1 cellular context compared by ENCODE assay signal in the genomic region with DNA sequence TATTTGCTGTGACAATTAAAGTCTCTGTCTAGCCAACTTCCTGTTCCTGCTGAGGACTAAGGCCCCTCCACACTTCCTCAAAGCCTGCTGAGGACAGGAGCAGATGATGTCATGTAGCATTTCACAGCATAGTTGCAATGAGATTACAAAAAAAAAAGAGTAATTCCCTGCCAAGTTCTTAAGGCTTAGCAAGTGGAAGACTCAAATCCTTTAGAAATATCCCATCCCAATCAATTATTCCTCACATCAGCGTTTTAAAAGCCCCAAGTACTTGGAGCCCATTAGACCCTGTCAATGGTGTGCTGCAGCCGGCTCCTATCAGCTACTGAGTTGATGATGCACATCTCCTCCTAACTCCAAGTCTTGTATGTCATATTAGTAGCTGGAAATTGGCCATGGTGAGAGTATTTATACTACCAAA.
TF ChIP-seq lines count a peak whose summit lies in the region.

No MANE protein-coding gene starts in this region.

TF ChIP-seq in K562, 482 proteins besides CTCF, POLR2A, EP300 and RAD21 (continued from another document and continues in another):
- TF ChIP-seq, protein P1, sequence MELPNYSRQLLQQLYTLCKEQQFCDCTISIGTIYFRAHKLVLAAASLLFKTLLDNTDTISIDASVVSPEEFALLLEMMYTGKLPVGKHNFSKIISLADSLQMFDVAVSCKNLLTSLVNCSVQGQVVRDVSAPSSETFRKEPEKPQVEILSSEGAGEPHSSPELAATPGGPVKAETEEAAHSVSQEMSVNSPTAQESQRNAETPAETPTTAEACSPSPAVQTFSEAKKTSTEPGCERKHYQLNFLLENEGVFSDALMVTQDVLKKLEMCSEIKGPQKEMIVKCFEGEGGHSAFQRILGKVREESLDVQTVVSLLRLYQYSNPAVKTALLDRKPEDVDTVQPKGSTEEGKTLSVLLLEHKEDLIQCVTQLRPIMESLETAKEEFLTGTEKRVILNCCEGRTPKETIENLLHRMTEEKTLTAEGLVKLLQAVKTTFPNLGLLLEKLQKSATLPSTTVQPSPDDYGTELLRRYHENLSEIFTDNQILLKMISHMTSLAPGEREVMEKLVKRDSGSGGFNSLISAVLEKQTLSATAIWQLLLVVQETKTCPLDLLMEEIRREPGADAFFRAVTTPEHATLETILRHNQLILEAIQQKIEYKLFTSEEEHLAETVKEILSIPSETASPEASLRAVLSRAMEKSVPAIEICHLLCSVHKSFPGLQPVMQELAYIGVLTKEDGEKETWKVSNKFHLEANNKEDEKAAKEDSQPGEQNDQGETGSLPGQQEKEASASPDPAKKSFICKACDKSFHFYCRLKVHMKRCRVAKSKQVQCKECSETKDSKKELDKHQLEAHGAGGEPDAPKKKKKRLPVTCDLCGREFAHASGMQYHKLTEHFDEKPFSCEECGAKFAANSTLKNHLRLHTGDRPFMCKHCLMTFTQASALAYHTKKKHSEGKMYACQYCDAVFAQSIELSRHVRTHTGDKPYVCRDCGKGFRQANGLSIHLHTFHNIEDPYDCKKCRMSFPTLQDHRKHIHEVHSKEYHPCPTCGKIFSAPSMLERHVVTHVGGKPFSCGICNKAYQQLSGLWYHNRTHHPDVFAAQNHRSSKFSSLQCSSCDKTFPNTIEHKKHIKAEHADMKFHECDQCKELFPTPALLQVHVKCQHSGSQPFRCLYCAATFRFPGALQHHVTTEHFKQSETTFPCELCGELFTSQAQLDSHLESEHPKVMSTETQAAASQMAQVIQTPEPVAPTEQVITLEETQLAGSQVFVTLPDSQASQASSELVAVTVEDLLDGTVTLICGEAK (IDR thresholded peaks at IDR 0.05), result peak; percentile 70
- TF ChIP-seq, protein P1 (CRISPR knock-in tag; IDR thresholded peaks at IDR 0.05), result no peak
- TF ChIP-seq GTF2E2 (tag; IDR thresholded peaks at IDR 0.05) (no peak), HDAC3 (IDR thresholded peaks at IDR 0.05; ENCODE audit: borderline replicate concordance, partially characterized antibody) (peak; percentile 34), MED1 (CRISPR knock-in tag; IDR thresholded peaks at IDR 0.05; ENCODE audit: borderline replicate concordance) (no peak), PHF20 (IDR thresholded peaks at IDR 0.05; ENCODE audit: partially characterized antibody) (peak; percentile 27), CBX2 (IDR thresholded peaks at IDR 0.05; ENCODE audit: insufficient read depth, low read length, poor library complexity, severe bottlenecking) (no peak), BRD9 (IDR thresholded peaks at IDR 0.05; ENCODE audit: low read depth, partially characterized antibody) (no peak), RBM22 (IDR thresholded peaks at IDR 0.05; ENCODE audit: low read depth, low read length, poor library complexity, severe bottlenecking) (no peak), ZNF184 (CRISPR knock-in tag; IDR thresholded peaks at IDR 0.05) (no peak), ZNF311 (CRISPR knock-in tag; IDR thresholded peaks at IDR 0.05) (no peak), TFAM (CRISPR knock-in tag; conservative IDR thresholded peaks at IDR 0.05) (no peak), NELFE (IDR thresholded peaks at IDR 0.05; ENCODE audit: insufficient read depth, insufficient read length) (no peak), NCOR1 (IDR thresholded peaks at IDR 0.05) (no peak), ETV6 (IDR thresholded peaks at IDR 0.05; ENCODE audit: borderline replicate concordance in 1 of 2, low read depth in 2 of 2, low read length in 1 of 2) (peak in 1 of 2 experiments; percentile 64; a peak in 1 of 4 replicates), ETV6 (CRISPR knock-in tag; IDR thresholded peaks at IDR 0.05; ENCODE audit: borderline replicate concordance) (no peak), JUNB (CRISPR knock-in tag; conservative IDR thresholded peaks at IDR 0.05) (no peak), RCOR1 (IDR thresholded peaks at IDR 0.05; ENCODE audit: borderline replicate concordance in 1 of 2, low read depth in 2 of 2, low read length in 2 of 2) (peak in 1 of 2 experiments; percentile 43; a peak in 1 of 4 replicates), ZNF121 (CRISPR knock-in tag; conservative IDR thresholded peaks at IDR 0.05) (no peak), NKRF (IDR thresholded peaks at IDR 0.05; ENCODE audit: borderline replicate concordance) (no peak), HOXB6 (CRISPR knock-in tag; IDR thresholded peaks at IDR 0.05; ENCODE audit: borderline replicate concordance) (no peak), PURB (CRISPR knock-in tag; IDR thresholded peaks at IDR 0.05; ENCODE audit: low read depth) (no peak), JUND (IDR thresholded peaks at IDR 0.05; ENCODE audit: borderline replicate concordance, low read depth, low read length) (peak; percentile 91), JUND (tag; IDR thresholded peaks at IDR 0.05; ENCODE audit: borderline replicate concordance, low read depth, low read length) (peak; percentile 97; the same call in 2 of the 3 replicates), ZFPM2 (CRISPR knock-in tag; IDR thresholded peaks at IDR 0.05) (no peak), PYGO2 (tag; IDR thresholded peaks at IDR 0.05) (no peak), ZNF384 (IDR thresholded peaks at IDR 0.05; ENCODE audit: low read depth, low read length) (peak; percentile 74), MCM3 (IDR thresholded peaks at IDR 0.05) (no peak), NCOA2 (IDR thresholded peaks at IDR 0.05; ENCODE audit: partially characterized antibody in 2 of 2) (no peak), TAF9B (IDR thresholded peaks at IDR 0.05; ENCODE audit: partially characterized antibody) (no peak), PHF21A (IDR thresholded peaks at IDR 0.05; ENCODE audit: borderline replicate concordance, low read depth) (no peak), ARID3B (CRISPR knock-in tag; IDR thresholded peaks at IDR 0.05; ENCODE audit: borderline replicate concordance) (no peak), PKNOX1 (IDR thresholded peaks at IDR 0.05) (peak; percentile 9; the same call in 1 of the 2 replicates)
- TF ChIP-seq, protein P2, sequence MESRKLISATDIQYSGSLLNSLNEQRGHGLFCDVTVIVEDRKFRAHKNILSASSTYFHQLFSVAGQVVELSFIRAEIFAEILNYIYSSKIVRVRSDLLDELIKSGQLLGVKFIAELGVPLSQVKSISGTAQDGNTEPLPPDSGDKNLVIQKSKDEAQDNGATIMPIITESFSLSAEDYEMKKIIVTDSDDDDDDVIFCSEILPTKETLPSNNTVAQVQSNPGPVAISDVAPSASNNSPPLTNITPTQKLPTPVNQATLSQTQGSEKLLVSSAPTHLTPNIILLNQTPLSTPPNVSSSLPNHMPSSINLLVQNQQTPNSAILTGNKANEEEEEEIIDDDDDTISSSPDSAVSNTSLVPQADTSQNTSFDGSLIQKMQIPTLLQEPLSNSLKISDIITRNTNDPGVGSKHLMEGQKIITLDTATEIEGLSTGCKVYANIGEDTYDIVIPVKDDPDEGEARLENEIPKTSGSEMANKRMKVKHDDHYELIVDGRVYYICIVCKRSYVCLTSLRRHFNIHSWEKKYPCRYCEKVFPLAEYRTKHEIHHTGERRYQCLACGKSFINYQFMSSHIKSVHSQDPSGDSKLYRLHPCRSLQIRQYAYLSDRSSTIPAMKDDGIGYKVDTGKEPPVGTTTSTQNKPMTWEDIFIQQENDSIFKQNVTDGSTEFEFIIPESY (CRISPR knock-in tag; IDR thresholded peaks at IDR 0.05), result no peak
- TF ChIP-seq, protein P3, sequence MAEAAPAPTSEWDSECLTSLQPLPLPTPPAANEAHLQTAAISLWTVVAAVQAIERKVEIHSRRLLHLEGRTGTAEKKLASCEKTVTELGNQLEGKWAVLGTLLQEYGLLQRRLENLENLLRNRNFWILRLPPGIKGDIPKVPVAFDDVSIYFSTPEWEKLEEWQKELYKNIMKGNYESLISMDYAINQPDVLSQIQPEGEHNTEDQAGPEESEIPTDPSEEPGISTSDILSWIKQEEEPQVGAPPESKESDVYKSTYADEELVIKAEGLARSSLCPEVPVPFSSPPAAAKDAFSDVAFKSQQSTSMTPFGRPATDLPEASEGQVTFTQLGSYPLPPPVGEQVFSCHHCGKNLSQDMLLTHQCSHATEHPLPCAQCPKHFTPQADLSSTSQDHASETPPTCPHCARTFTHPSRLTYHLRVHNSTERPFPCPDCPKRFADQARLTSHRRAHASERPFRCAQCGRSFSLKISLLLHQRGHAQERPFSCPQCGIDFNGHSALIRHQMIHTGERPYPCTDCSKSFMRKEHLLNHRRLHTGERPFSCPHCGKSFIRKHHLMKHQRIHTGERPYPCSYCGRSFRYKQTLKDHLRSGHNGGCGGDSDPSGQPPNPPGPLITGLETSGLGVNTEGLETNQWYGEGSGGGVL (CRISPR knock-in tag; IDR thresholded peaks at IDR 0.05), result no peak
- TF ChIP-seq, protein P4, sequence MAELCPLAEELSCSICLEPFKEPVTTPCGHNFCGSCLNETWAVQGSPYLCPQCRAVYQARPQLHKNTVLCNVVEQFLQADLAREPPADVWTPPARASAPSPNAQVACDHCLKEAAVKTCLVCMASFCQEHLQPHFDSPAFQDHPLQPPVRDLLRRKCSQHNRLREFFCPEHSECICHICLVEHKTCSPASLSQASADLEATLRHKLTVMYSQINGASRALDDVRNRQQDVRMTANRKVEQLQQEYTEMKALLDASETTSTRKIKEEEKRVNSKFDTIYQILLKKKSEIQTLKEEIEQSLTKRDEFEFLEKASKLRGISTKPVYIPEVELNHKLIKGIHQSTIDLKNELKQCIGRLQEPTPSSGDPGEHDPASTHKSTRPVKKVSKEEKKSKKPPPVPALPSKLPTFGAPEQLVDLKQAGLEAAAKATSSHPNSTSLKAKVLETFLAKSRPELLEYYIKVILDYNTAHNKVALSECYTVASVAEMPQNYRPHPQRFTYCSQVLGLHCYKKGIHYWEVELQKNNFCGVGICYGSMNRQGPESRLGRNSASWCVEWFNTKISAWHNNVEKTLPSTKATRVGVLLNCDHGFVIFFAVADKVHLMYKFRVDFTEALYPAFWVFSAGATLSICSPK (IDR thresholded peaks at IDR 0.05; ENCODE audit: borderline replicate concordance), result no peak
- TF ChIP-seq, protein P5, sequence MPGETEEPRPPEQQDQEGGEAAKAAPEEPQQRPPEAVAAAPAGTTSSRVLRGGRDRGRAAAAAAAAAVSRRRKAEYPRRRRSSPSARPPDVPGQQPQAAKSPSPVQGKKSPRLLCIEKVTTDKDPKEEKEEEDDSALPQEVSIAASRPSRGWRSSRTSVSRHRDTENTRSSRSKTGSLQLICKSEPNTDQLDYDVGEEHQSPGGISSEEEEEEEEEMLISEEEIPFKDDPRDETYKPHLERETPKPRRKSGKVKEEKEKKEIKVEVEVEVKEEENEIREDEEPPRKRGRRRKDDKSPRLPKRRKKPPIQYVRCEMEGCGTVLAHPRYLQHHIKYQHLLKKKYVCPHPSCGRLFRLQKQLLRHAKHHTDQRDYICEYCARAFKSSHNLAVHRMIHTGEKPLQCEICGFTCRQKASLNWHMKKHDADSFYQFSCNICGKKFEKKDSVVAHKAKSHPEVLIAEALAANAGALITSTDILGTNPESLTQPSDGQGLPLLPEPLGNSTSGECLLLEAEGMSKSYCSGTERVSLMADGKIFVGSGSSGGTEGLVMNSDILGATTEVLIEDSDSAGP (CRISPR knock-in tag; IDR thresholded peaks at IDR 0.05), result no peak
